8 cellular contexts compared by ENCODE assay signal in genomic region chr18:9708882-9709877, GRCh38. TPM values are rescaled to one million over a fixed set of nuclear protein-coding genes. Genes with fewer than 3 reads are reported as not detected.
DNase-seq lines count a peak whose midpoint lies in the region; ATAC-seq and TF ChIP-seq lines count a peak whose summit lies in the region.

No MANE protein-coding gene starts in this region.

- no peaks in the 10 kb centered on the region for H3K9me3 Mint-ChIP-seq in activated T-helper 2 cell treated with anti-CD3 and anti-CD28 coated beads, Interferon-gamma antibody, Interleukin-2, Interleukin-4, amounts not matched to agents 10 μg/mL and 5 μg/mL and 100 μg/mL, durations not matched to agents 14 hours and 24 hours and 36 hours

- H3K36me3 Mint-ChIP-seq in activated T-helper 2 cell treated with anti-CD3 and anti-CD28 coated beads, Interferon-gamma antibody, Interleukin-2, Interleukin-4, amounts not matched to agents 10 μg/mL and 5 μg/mL and 100 μg/mL, durations not matched to agents 14 hours and 24 hours and 36 hours (ENCODE audit: low read depth) = no peaks in the 10 kb centered on the region

- WGBS in GM23248 (ENCODE audit: low coverage in 1 of 2, low lambda C conversion rate in 2 of 2, missing lambda C conversion rate in 2 of 2), 2 experiments = 3% methylated on average over 43 to 44 of the region's 44 CpGs
- 19% methylated on average over 44 of the region's 44 CpGs for WGBS in right cardiac atrium

- CTCF ChIA-PET in AG04449 (lab: Yijun Ruan, JAX) = no interaction called here

- no peaks in the 10 kb centered on the region for H3K36me3 ChIP-seq in GM23248 (ENCODE audit: low read depth)

- ATAC-seq in right cardiac atrium = peak in 1 of 2 donors; percentile 1

- H3K27ac Mint-ChIP-seq in activated T-helper 2 cell treated with anti-CD3 and anti-CD28 coated beads, Interferon-gamma antibody, Interleukin-2, Interleukin-4, amounts not matched to agents 10 μg/mL and 5 μg/mL and 100 μg/mL, durations not matched to agents 14 hours and 24 hours and 36 hours = no peak overlapping the region

- H3K27ac ChIP-seq in GM23248 (peak overlapping the region; percentile 96), right cardiac atrium (ENCODE audit: low read length) (no peak overlapping the region)

- H3F3A ChIP-seq in GM23248 (ENCODE audit: insufficient read depth) = peaks cover 30% of the 10 kb centered on the region

- H3K4me3 ChIP-seq in AG04449 (ENCODE audit: low read depth, low read length) = peak overlapping the region; percentile 72
- H3K4me3 ChIP-seq in GM23248 = peak overlapping the region; percentile 83
- peak overlapping the region; percentile 71 for H3K4me3 ChIP-seq in right cardiac atrium (ENCODE audit: low read length)

- peaks cover 26% of the 10 kb centered on the region for H3K4me1 Mint-ChIP-seq in activated T-helper 2 cell treated with anti-CD3 and anti-CD28 coated beads, Interferon-gamma antibody, Interleukin-2, Interleukin-4, amounts not matched to agents 10 μg/mL and 5 μg/mL and 100 μg/mL, durations not matched to agents 14 hours and 24 hours and 36 hours (ENCODE audit: low read depth)

- no peaks in the 10 kb centered on the region for H3K9me2 ChIP-seq in GM23248 (ENCODE audit: insufficient read depth)

- in situ Hi-C loops in GM23248 (cut with MboI) = no loop called here

- peaks cover 38% of the 10 kb centered on the region for H3K4me1 ChIP-seq in GM23248 (ENCODE audit: insufficient read depth)
- no peaks in the 10 kb centered on the region for H3K4me1 ChIP-seq in right cardiac atrium (ENCODE audit: control insufficient read depth, insufficient read depth, low read length)

- H3K4me2 ChIP-seq in GM23248 (ENCODE audit: unreplicated experiment) = peak overlapping the region; percentile 91

- peak overlapping the region; percentile 90 for H3K9ac ChIP-seq in GM23248

- H4K20me1 ChIP-seq in GM23248 (ENCODE audit: insufficient read depth) = no peaks in the 10 kb centered on the region

- POLR2A ChIA-PET in AG04449 (lab: Yijun Ruan, JAX) = interaction anchor here (0.9 kb wide), 1 partner anchor 204 kb away, joined by 3 read pairs; the partner anchor contains the start of gene VAPA

- H3K4me3 Mint-ChIP-seq in activated T-helper 2 cell treated with anti-CD3 and anti-CD28 coated beads, Interferon-gamma antibody, Interleukin-2, Interleukin-4, amounts not matched to agents 10 μg/mL and 5 μg/mL and 100 μg/mL, durations not matched to agents 14 hours and 24 hours and 36 hours (ENCODE audit: low read depth) = peak overlapping the region; percentile 77

- DNase-seq in AG04449 (ENCODE audit: low read depth, low spot score) (no peak), GM23248 (peak; percentile 62), right cardiac atrium (peak in 2 of 3 donors; percentile 63 to 68), retina (peak; percentile 68), pons (ENCODE audit: low spot score) (no peak), NCI-H1105 treated with DMSO at 0.1 percent for 48 hours (lab: John Stamatoyannopoulos, UW) (no peak)
- no peak for DNase-seq in activated T-helper 2 cell treated with anti-CD3 and anti-CD28 coated beads, Interferon-gamma antibody, Interleukin-2, Interleukin-4, amounts not matched to agents 10 μg/mL and 5 μg/mL and 100 μg/mL, durations not matched to agents 14 hours and 24 hours and 36 hours (ENCODE audit: low spot score)
- DNase-seq in NK-92 treated with Interleukin-12 subunit alpha and Interleukin-12 subunit beta, amount 100 ng/mL, for 24 hours (lab: John Stamatoyannopoulos, UW) = no peak

- H3K9me3 ChIP-seq in GM23248 (ENCODE audit: low read depth) (no peaks in the 10 kb centered on the region), right cardiac atrium (ENCODE audit: control insufficient read depth, low read length) (no peaks in the 10 kb centered on the region)

- peak overlapping the region; percentile 74 for H2AFZ ChIP-seq in GM23248

- peaks cover 59% of the 10 kb centered on the region for H3K79me2 ChIP-seq in GM23248 (ENCODE audit: insufficient read depth)

- H3K27me3 ChIP-seq in GM23248 (replicated peaks; ENCODE audit: insufficient read depth) = no peaks in the 10 kb centered on the region
- H3K27me3 ChIP-seq in right cardiac atrium (ENCODE audit: control insufficient read depth, insufficient read depth) = no peaks in the 10 kb centered on the region

- intact Hi-C loops in activated T-helper 2 cell treated with anti-CD3 and anti-CD28 coated beads, Interferon-gamma antibody, Interleukin-2, Interleukin-4, amounts not matched to agents 10 μg/mL and 5 μg/mL and 100 μg/mL, durations not matched to agents 14 hours and 24 hours and 36 hours (cut with micrococcal nuclease) = loop anchor here (10.0 kb wide), 1 partner anchor 94 kb away; the partner anchor contains the start of gene PPP4R1
- intact Hi-C loops in right cardiac atrium (cut with DNase I) = loop anchor here in 1 of 4 donors (10.0 kb wide), 1 partner anchor 246 kb away; no protein-coding TSS in a partner anchor

- H3K27me3 Mint-ChIP-seq in activated T-helper 2 cell treated with anti-CD3 and anti-CD28 coated beads, Interferon-gamma antibody, Interleukin-2, Interleukin-4, amounts not matched to agents 10 μg/mL and 5 μg/mL and 100 μg/mL, durations not matched to agents 14 hours and 24 hours and 36 hours (ENCODE audit: low read depth) = peaks cover 82% of the 10 kb centered on the region

- no peak for TF ChIP-seq CTCF in AG04449 (IDR thresholded peaks at IDR 0.05; ENCODE audit: insufficient read depth, low read length, missing control alignments)

RNA-seq across cellular contexts. Expression of gene RAB31, which starts 1.1 kb away (rescaled TPM):
- total RNA-seq in GM23248 (2014; rRNA removed; shearing (Covaris generic)) = 40.5 and 49.2 TPM in 2 replicates
- polyA plus RNA-seq in GM23248 (2016; fragmentation: Nextera tagmentation; extraction: Ambion mirVana) = 144 and 162 TPM in 2 replicates
- 0.73 and 0.80 TPM in 2 replicates for total RNA-seq in activated T-helper 2 cell treated with anti-CD3 and anti-CD28 coated beads, Interferon-gamma antibody, Interleukin-2, Interleukin-4, amounts not matched to agents 10 μg/mL and 5 μg/mL and 100 μg/mL, durations not matched to agents 14 hours and 24 hours and 36 hours
- total RNA-seq in right cardiac atrium = 10 to 100 TPM; 21.5 to 42.3 (median 26.0) TPM
- 9.1 TPM for polyA plus RNA-seq in right cardiac atrium

Comparison
In these comparisons a context has a peak if more than half of its experiments do, and no peak if none do; other contexts are left out.
1. DNase-seq: peak in GM23248 (single experiment), right cardiac atrium (2 of 3) and retina (single experiment); none in AG04449 (single experiment), activated T-helper 2 cell treated with anti-CD3 and anti-CD28 coated beads, Interferon-gamma antibody, Interleukin-2, Interleukin-4, amounts not matched to agents 10 μg/mL and 5 μg/mL and 100 μg/mL, durations not matched to agents 14 hours and 24 hours and 36 hours (single experiment), NK-92 treated with Interleukin-12 subunit alpha and Interleukin-12 subunit beta, amount 100 ng/mL, for 24 hours (single experiment), pons (single experiment) and NCI-H1105 treated with DMSO at 0.1 percent for 48 hours (single experiment).
2. RNA of gene RAB31, which starts 1.1 kb away (total RNA-seq): 40.5 to 49.2 TPM in GM23248 and 21.5 to 42.3 TPM in right cardiac atrium; 0.73 to 0.80 TPM in activated T-helper 2 cell treated with anti-CD3 and anti-CD28 coated beads, Interferon-gamma antibody, Interleukin-2, Interleukin-4, amounts not matched to agents 10 μg/mL and 5 μg/mL and 100 μg/mL, durations not matched to agents 14 hours and 24 hours and 36 hours; every median in the first group is over 10 times any median in the second.
3. Peak in every context shown above with its lines, with median percentiles within 50 percentile points of each other: H3K4me3 ChIP-seq.